In genomic region chr17:36910513-36910912, GRCh38 we compare ENCODE assay signal across 29 cellular contexts. TPM values are rescaled to one million over a fixed set of nuclear protein-coding genes. Genes with fewer than 3 reads are reported as not detected.
"Had no signal": no experiment of that assay in that cellular context is flagged by ENCODE, and none has a peak within 500 bp of the region (broad histone marks: within the 10 kb centered on the region; RNA-seq: fewer than 3 reads in every experiment).

No MANE protein-coding gene starts in this region.

- H3K4me1 ChIP-seq: left ventricle myocardium inferior, neural progenitor cell, pancreas, prostate gland, sigmoid colon, spleen, tibial nerve, uterus had no signal

- FAIRE-seq: pancreas, small intestine had no signal

- H3K4me2 ChIP-seq: hepatocyte, neural progenitor cell had no signal

- ATAC-seq: pancreas; right cardiac atrium; stimulated activated effector memory CD8-positive, alpha-beta T cell treated with anti-CD3 and anti-CD28 coated beads, Interleukin-12 subunit alpha, Interleukin-12 subunit beta, amount 100 ng/mL, for 72 hours; stimulated activated naive CD8-positive, alpha-beta T cell treated with anti-CD3 and anti-CD28 coated beads, Interleukin-15, amount 100 ng/mL, for 72 hours had no signal

- H3K27ac Mint-ChIP-seq: mesothelial cell of epicardium; natural killer cell; nephron progenitor cell; neural progenitor cell; stimulated activated effector memory CD8-positive, alpha-beta T cell treated with anti-CD3 and anti-CD28 coated beads, Interleukin-12 subunit alpha, Interleukin-12 subunit beta, amount 100 ng/mL, for 72 hours; stimulated activated naive CD8-positive, alpha-beta T cell treated with anti-CD3 and anti-CD28 coated beads, Interleukin-15, amount 100 ng/mL, for 72 hours; type B pancreatic cell had no signal

- H3K4me3 Mint-ChIP-seq: mesothelial cell of epicardium; naive B cell; natural killer cell; nephron progenitor cell; neural progenitor cell; stimulated activated effector memory CD8-positive, alpha-beta T cell treated with anti-CD3 and anti-CD28 coated beads, Interleukin-12 subunit alpha, Interleukin-12 subunit beta, amount 100 ng/mL, for 72 hours; stimulated activated naive CD8-positive, alpha-beta T cell treated with anti-CD3 and anti-CD28 coated beads, Interleukin-15, amount 100 ng/mL, for 72 hours; type B pancreatic cell had no signal

- H3K36me3 ChIP-seq: left ventricle myocardium inferior, neural progenitor cell, pancreas, prostate gland, sigmoid colon, spleen, tibial nerve, uterus had no signal

- H3K4me3 ChIP-seq: hepatocyte, left ventricle myocardium inferior, lung, neural progenitor cell, pancreas, prostate gland, sigmoid colon, spleen, tibial nerve, uterus had no signal

- H3K9me3 Mint-ChIP-seq: mesothelial cell of epicardium; naive B cell; natural killer cell; nephron progenitor cell; neural progenitor cell; stimulated activated effector memory CD8-positive, alpha-beta T cell treated with anti-CD3 and anti-CD28 coated beads, Interleukin-12 subunit alpha, Interleukin-12 subunit beta, amount 100 ng/mL, for 72 hours; stimulated activated naive CD8-positive, alpha-beta T cell treated with anti-CD3 and anti-CD28 coated beads, Interleukin-15, amount 100 ng/mL, for 72 hours; type B pancreatic cell had no signal

- H2AFZ ChIP-seq: hepatocyte, neural progenitor cell had no signal

- H3K79me2 ChIP-seq: hepatocyte had no signal

- H3K9ac ChIP-seq: neural progenitor cell had no signal

- H3K27me3 ChIP-seq: neural progenitor cell, uterus had no signal

- H3K27ac ChIP-seq: hepatocyte, left ventricle myocardium inferior, neural progenitor cell, pancreas, prostate gland, sigmoid colon, spleen, tibial nerve, uterus had no signal

- H3K36me3 Mint-ChIP-seq: mesothelial cell of epicardium; naive B cell; natural killer cell; neural progenitor cell; stimulated activated effector memory CD8-positive, alpha-beta T cell treated with anti-CD3 and anti-CD28 coated beads, Interleukin-12 subunit alpha, Interleukin-12 subunit beta, amount 100 ng/mL, for 72 hours; type B pancreatic cell had no signal

- H3K4me1 Mint-ChIP-seq: mesothelial cell of epicardium; naive B cell; natural killer cell; nephron progenitor cell; stimulated activated effector memory CD8-positive, alpha-beta T cell treated with anti-CD3 and anti-CD28 coated beads, Interleukin-12 subunit alpha, Interleukin-12 subunit beta, amount 100 ng/mL, for 72 hours; stimulated activated naive CD8-positive, alpha-beta T cell treated with anti-CD3 and anti-CD28 coated beads, Interleukin-15, amount 100 ng/mL, for 72 hours had no signal

- H3K9me3 ChIP-seq: left ventricle myocardium inferior, pancreas, prostate gland, sigmoid colon, spleen, tibial nerve, uterus had no signal

- DNase-seq: islet precursor cell; left ventricle myocardium inferior; mesendoderm; naive B cell; natural killer cell; nephron progenitor cell; pancreas; retina; right cardiac atrium; sigmoid colon; small intestine; spleen; stimulated activated CD4-positive, alpha-beta T cell treated with anti-CD3 and anti-CD28 coated beads, Interleukin-4, amount 100 ng/mL, for 24 hours; stimulated activated naive CD4-positive, alpha-beta T cell treated with Interleukin-2 at 50 U/mL for 16 hours; stimulated activated naive CD8-positive, alpha-beta T cell treated with anti-CD3 and anti-CD28 coated beads, Interleukin-15, amount 100 ng/mL, for 72 hours; substantia nigra; uterus had no signal

RNA-seq across cellular contexts. Expression of gene LHX1, which starts 26.8 kb away (rescaled TPM):
- total RNA-seq: hepatocyte, left ventricle myocardium inferior, lower leg skin, lung, mesothelial cell of epicardium, mononuclear cell, natural killer cell, osteoblast, pancreas, prostate gland, right cardiac atrium, sigmoid colon, spleen, tibial nerve, ureter had no signal
- polyA plus RNA-seq: lung, right cardiac atrium, sigmoid colon, small intestine, spleen had no signal
